ENCODE assay signal across 12 cellular contexts in the genomic region with DNA sequence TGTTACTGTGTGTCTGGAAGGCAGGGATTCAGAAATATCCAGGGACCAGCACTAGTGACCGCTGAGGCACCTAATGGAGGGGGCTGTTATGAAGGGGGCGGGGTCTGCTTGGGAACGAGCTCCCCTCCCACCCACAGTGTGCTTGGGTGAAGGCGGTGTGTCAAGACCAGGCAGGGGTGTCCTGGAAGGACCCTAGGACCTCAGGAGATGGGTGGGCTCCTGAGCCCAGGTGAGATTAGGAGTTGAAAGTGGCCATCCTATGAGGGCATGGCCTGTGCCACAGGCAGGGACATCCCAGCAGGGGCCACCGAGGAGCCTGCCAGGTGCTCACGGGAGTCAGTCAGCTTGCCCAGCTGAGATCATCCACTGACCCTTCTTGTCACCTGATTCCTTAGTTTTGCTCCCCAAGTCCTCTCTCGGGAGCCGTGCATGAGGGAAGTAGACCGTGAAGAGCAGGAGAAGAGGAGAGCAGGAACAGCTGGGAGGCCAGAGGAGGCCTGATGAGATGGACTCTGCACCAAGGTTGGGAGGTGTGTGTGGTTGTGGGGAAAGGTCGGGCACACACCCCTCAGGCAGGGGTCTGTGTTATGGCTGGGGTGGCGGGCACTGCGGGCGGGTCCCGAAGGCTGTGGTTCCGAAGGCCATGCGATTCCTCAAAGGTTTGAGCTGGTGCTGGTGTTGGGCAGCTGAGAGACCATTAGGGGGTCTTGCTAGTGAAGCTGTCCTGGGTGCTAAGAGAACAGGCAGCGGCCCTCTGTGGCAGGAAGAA.
"Had no signal": no experiment of that assay in that cellular context is flagged by ENCODE, and none has a peak within 500 bp of the region (broad histone marks: within the 10 kb centered on the region; RNA-seq: fewer than 3 reads in every experiment).

No MANE protein-coding gene starts in this region.

- H3K27me3 Mint-ChIP-seq: activated CD8-positive, alpha-beta T cell treated with anti-CD3 and anti-CD28 coated beads for 36 hours had no signal

- ATAC-seq: activated CD8-positive, alpha-beta T cell treated with anti-CD3 and anti-CD28 coated beads for 36 hours; left cardiac atrium; stimulated activated naive CD8-positive, alpha-beta T cell treated with anti-CD3 and anti-CD28 coated beads, Interleukin-15, Interleukin-2, amounts not matched to agents 100 U/mL and 50 U/mL, for 24 hours had no signal

- H3K9me3 Mint-ChIP-seq: activated CD8-positive, alpha-beta T cell treated with anti-CD3 and anti-CD28 coated beads for 36 hours; natural killer cell treated with Interleukin-12 subunit alpha and Interleukin-12 subunit beta and Interleukin-15 and Interleukin-18, amount 100 ng/mL, for 72 hours; T-helper 1 cell treated with Interleukin-12 subunit alpha and Interleukin-12 subunit beta and Interleukin-4 antibody, amounts not matched to agents 30 μg/mL and 1 μg/mL, for 36 hours had no signal

- H3K36me3 ChIP-seq: adrenal gland, uterus had no signal

- H3K27ac ChIP-seq: adrenal gland, uterus had no signal

- H3K36me3 Mint-ChIP-seq: natural killer cell treated with Interleukin-12 subunit alpha and Interleukin-12 subunit beta and Interleukin-15 and Interleukin-18, amount 100 ng/mL, for 72 hours had no signal

- H3K9me3 ChIP-seq: adrenal gland, uterus had no signal

- H3K27ac Mint-ChIP-seq: activated CD8-positive, alpha-beta T cell treated with anti-CD3 and anti-CD28 coated beads for 36 hours; natural killer cell treated with Interleukin-12 subunit alpha and Interleukin-12 subunit beta and Interleukin-15 and Interleukin-18, amount 100 ng/mL, for 72 hours; T-helper 1 cell treated with Interleukin-12 subunit alpha and Interleukin-12 subunit beta and Interleukin-4 antibody, amounts not matched to agents 30 μg/mL and 1 μg/mL, for 36 hours had no signal

- H3K4me1 ChIP-seq: uterus had no signal

- H3K4me3 Mint-ChIP-seq: activated CD8-positive, alpha-beta T cell treated with anti-CD3 and anti-CD28 coated beads for 36 hours; natural killer cell treated with Interleukin-12 subunit alpha and Interleukin-12 subunit beta and Interleukin-15 and Interleukin-18, amount 100 ng/mL, for 72 hours; T-helper 1 cell treated with Interleukin-12 subunit alpha and Interleukin-12 subunit beta and Interleukin-4 antibody, amounts not matched to agents 30 μg/mL and 1 μg/mL, for 36 hours had no signal

- DNase-seq: activated CD4-positive, alpha-beta T cell treated with anti-CD3 and anti-CD28 coated beads for 4 hours; activated CD8-positive, alpha-beta T cell treated with anti-CD3 and anti-CD28 coated beads for 36 hours; activated naive CD4-positive, alpha-beta T cell treated with anti-CD3 and anti-CD28 coated beads, Interleukin-2, amount 50 U/mL, for 16 hours; caudate nucleus; hippocampal formation; left cardiac atrium; stimulated activated CD4-positive, alpha-beta T cell treated with anti-CD3 and anti-CD28 coated beads, Interleukin-2, amount 100 ng/mL, for 48 hours; stimulated activated naive CD8-positive, alpha-beta T cell treated with anti-CD3 and anti-CD28 coated beads, Interleukin-15, Interleukin-2, amounts not matched to agents 100 U/mL and 50 U/mL, for 24 hours; uterus had no signal

- H3K4me3 ChIP-seq: adrenal gland, uterus had no signal

- H3K27me3 ChIP-seq: adrenal gland, uterus had no signal
